ENCODE assay signal across 8 cellular contexts in genomic region chr10:92699193-92699517, GRCh38. TPM values are rescaled to one million over a fixed set of nuclear protein-coding genes. Genes with fewer than 3 reads are reported as not detected.
DNase-seq lines count a peak whose midpoint lies in the region; TF ChIP-seq lines count a peak whose summit lies in the region.

No MANE protein-coding gene starts in this region.

- no peak overlapping the region for H3K4ac ChIP-seq in neuronal stem cell (ENCODE audit: low read length)

- H3K36me3 ChIP-seq in OCI-LY7 (ENCODE audit: insufficient read depth, low read length) (no peaks in the 10 kb centered on the region), neuronal stem cell (replicated peaks in 1 of 2; ENCODE audit: control insufficient read depth in 2 of 2, insufficient read depth in 2 of 2, low read length in 2 of 2) (no peaks in the 10 kb centered on the region), Caco-2 (ENCODE audit: control insufficient read depth, insufficient read depth, low read length) (no peaks in the 10 kb centered on the region)

- H4K8ac ChIP-seq in neuronal stem cell (ENCODE audit: low read depth, low read length), result no peak overlapping the region

- H2AFZ ChIP-seq in OCI-LY7 (ENCODE audit: low read length) (no peak overlapping the region), neuronal stem cell (ENCODE audit: low read length) (peak overlapping the region; percentile 95)

- in situ Hi-C loops in KBM-7 (cut with MboI; ENCODE audit: low pct_unique_long_range_greater_than_20kb, low sequenced_read_pairs), result no loop called here

- peak overlapping the region; percentile 33 for H3K4me2 ChIP-seq in OCI-LY7 (ENCODE audit: low read length)
- no peak overlapping the region for H3K4me2 ChIP-seq in neuronal stem cell (ENCODE audit: insufficient read depth, low read length, poor library complexity, severe bottlenecking)

- DNase-seq in CD14-positive monocyte (ENCODE audit: low spot score), result no peak
- DNase-seq in OCI-LY7 (ENCODE audit: low spot score), result no peak
- no peak for DNase-seq in epithelial cell of esophagus (ENCODE audit: low read depth)
- DNase-seq in neuronal stem cell (ENCODE audit: low spot score), result no peak
- no peak for DNase-seq in KBM-7
- DNase-seq in Caco-2, result no peak
- DNase-seq in superior temporal gyrus (ENCODE audit: extremely low spot score), result no peak
- no peak for DNase-seq in HPDE6-E6E7 (ENCODE audit: extremely low spot score)

- no TSS peak for BruUV-seq in OCI-LY7 (replicated peaks; lab: Mats Ljungman, UMichigan)
- BruUV-seq in Caco-2 (replicated peaks; lab: Mats Ljungman, UMichigan), result no TSS peak

- H2BK120ac ChIP-seq in neuronal stem cell (ENCODE audit: low read depth, low read length), result no peak overlapping the region

- no peak overlapping the region for H3K27ac ChIP-seq in OCI-LY7 (ENCODE audit: low read depth, low read length, poor library complexity, severe bottlenecking)
- H3K27ac ChIP-seq in neuronal stem cell (replicated peaks; ENCODE audit: low read length), result no peak overlapping the region

- no peak overlapping the region for H2BK12ac ChIP-seq in neuronal stem cell (ENCODE audit: low read length)

- intact Hi-C loops in CD14-positive monocyte (cut with micrococcal nuclease) (loop anchor here in 1 of 2 donors (10.0 kb wide), 1 partner anchor 56 kb away; no protein-coding TSS in a partner anchor), OCI-LY7 (cut with micrococcal nuclease; ENCODE audit: unreplicated experiment) (no loop called here), Caco-2 (cut with micrococcal nuclease; ENCODE audit: unreplicated experiment) (loop anchor here (10.0 kb wide), 1 partner anchor 116 kb away; no protein-coding TSS in a partner anchor)

- H3K9me2 ChIP-seq in OCI-LY7 (ENCODE audit: insufficient read depth, low read length), result no peaks in the 10 kb centered on the region

- no peak overlapping the region for H2BK15ac ChIP-seq in neuronal stem cell (ENCODE audit: low read length)

- H3K27me3 Mint-ChIP-seq in CD14-positive monocyte (ENCODE audit: low read depth in 3 of 3) (peaks cover 2 to 15% (median 6%) of the 10 kb centered on the region in 3 donors), Caco-2 (ENCODE audit: insufficient read depth, unreplicated experiment) (no peaks in the 10 kb centered on the region)

- H3K4me3 Mint-ChIP-seq in CD14-positive monocyte (peak overlapping the region; percentile 91 to 94), Caco-2 (ENCODE audit: unreplicated experiment) (no peak overlapping the region)

- CTCF ChIA-PET in OCI-LY7 (lab: Charles Lee; ENCODE audit: unreplicated experiment) (no interaction called here), Caco-2 (lab: Charles Lee) (no interaction called here)

- peak overlapping the region in 1 of 7 donors; percentile 5 for H3K27ac Mint-ChIP-seq in CD14-positive monocyte
- H3K27ac Mint-ChIP-seq in Caco-2 (ENCODE audit: unreplicated experiment), result no peak overlapping the region

- H3K9me3 ChIP-seq in OCI-LY7 (ENCODE audit: low read length), result no peaks in the 10 kb centered on the region
- H3K9me3 ChIP-seq in neuronal stem cell (replicated peaks in 1 of 2; ENCODE audit: control insufficient read depth in 2 of 2, insufficient read depth in 1 of 2, low read depth in 1 of 2, low read length in 2 of 2), result peaks cover 0 to 4% of the 10 kb centered on the region in 2 donors
- no peaks in the 10 kb centered on the region for H3K9me3 ChIP-seq in Caco-2

- H3K23ac ChIP-seq in neuronal stem cell (ENCODE audit: low read depth, low read length, poor library complexity), result no peak overlapping the region

- H3K4me3 ChIP-seq in OCI-LY7 (ENCODE audit: low read depth, low read length, poor library complexity, severe bottlenecking) (no peak overlapping the region), epithelial cell of esophagus (ENCODE audit: low read length) (peak overlapping the region; percentile 46), neuronal stem cell (ENCODE audit: low read length in 2 of 2) (peak overlapping the region in 1 of 2 donors; percentile 43), Caco-2 (ENCODE audit: low read depth, low read length) (no peak overlapping the region)

- no peaks in the 10 kb centered on the region for H3K9me3 Mint-ChIP-seq in CD14-positive monocyte
- H3K9me3 Mint-ChIP-seq in Caco-2 (ENCODE audit: unreplicated experiment), result no peaks in the 10 kb centered on the region

- H3K14ac ChIP-seq in neuronal stem cell (ENCODE audit: low read length), result no peak overlapping the region

- H2AK5ac ChIP-seq in neuronal stem cell (ENCODE audit: low read depth, low read length), result no peak overlapping the region

- no peaks in the 10 kb centered on the region for H4K20me1 ChIP-seq in OCI-LY7 (ENCODE audit: insufficient read depth, low read length)

- no peak overlapping the region for H3K9ac ChIP-seq in neuronal stem cell (ENCODE audit: low read depth, low read length, poor library complexity)

- H4K91ac ChIP-seq in neuronal stem cell (ENCODE audit: low read depth, low read length, poor library complexity), result no peak overlapping the region

- H3K18ac ChIP-seq in neuronal stem cell (ENCODE audit: low read length), result peak overlapping the region; percentile 35

- no peaks in the 10 kb centered on the region for H3K79me2 ChIP-seq in OCI-LY7 (ENCODE audit: insufficient read depth, low read depth, low read length)

- no peak overlapping the region for H2BK5ac ChIP-seq in neuronal stem cell (ENCODE audit: low read length)

- POLR2A ChIA-PET in OCI-LY7 (lab: Charles Lee) (interaction anchor here (1.1 to 1.4 kb wide), 2 partner anchors 15 to 21 kb away, joined by 3 to 5 read pairs; no protein-coding TSS in a partner anchor), Caco-2 (lab: Charles Lee) (no interaction called here)

- H3K36me3 Mint-ChIP-seq in CD14-positive monocyte (peaks cover 21 to 22% of the 10 kb centered on the region in 2 donors), Caco-2 (ENCODE audit: insufficient read depth, unreplicated experiment) (peaks cover 6% of the 10 kb centered on the region)

- H3K27me3 ChIP-seq in neuronal stem cell (ENCODE audit: control insufficient read depth in 3 of 3, insufficient read depth in 3 of 3, low read depth in 1 of 3, low read length in 3 of 3) (peaks cover 25 to 67% (median 61%) of the 10 kb centered on the region in 3 experiments), Caco-2 (replicated peaks; ENCODE audit: control insufficient read depth, insufficient read depth, low read length) (no peaks in the 10 kb centered on the region)

- TF ChIP-seq CTCF in CD14-positive monocyte (IDR thresholded peaks at IDR 0.05), result no peak
- no peak for TF ChIP-seq CTCF in OCI-LY7 (conservative IDR thresholded peaks at IDR 0.05; ENCODE audit: low read length)
- no peak for TF ChIP-seq CTCF in epithelial cell of esophagus (IDR thresholded peaks at IDR 0.05; ENCODE audit: insufficient read depth, low read depth, low read length, missing control alignments)
- TF ChIP-seq CTCF in Caco-2 (IDR thresholded peaks at IDR 0.05; ENCODE audit: insufficient read depth in 1 of 2, low read depth in 1 of 2, low read length in 1 of 2, severe bottlenecking in 1 of 2, unreplicated experiment in 1 of 2), result no peak

- no CpG with 5 or more reads among the region's 3 CpGs for WGBS in neuronal stem cell (ENCODE audit: extremely low coverage in 2 of 2, insufficient read length in 2 of 2, insufficient replicate concordance in 1 of 2), 2 donors

- H3K79me1 ChIP-seq in neuronal stem cell (ENCODE audit: low read depth, low read length), result no peaks in the 10 kb centered on the region

- H3K4me1 ChIP-seq in OCI-LY7 (ENCODE audit: insufficient read depth, low read length, poor library complexity, severe bottlenecking), result peaks cover 28% of the 10 kb centered on the region
- peaks cover 0 to 8% of the 10 kb centered on the region in 2 donors for H3K4me1 ChIP-seq in neuronal stem cell (ENCODE audit: control insufficient read depth in 2 of 2, insufficient read depth in 1 of 2, low read depth in 1 of 2, low read length in 2 of 2)
- H3K4me1 ChIP-seq in Caco-2, result peaks cover 38% of the 10 kb centered on the region

- H3K4me1 Mint-ChIP-seq in CD14-positive monocyte (peaks cover 70% of the 10 kb centered on the region), Caco-2 (ENCODE audit: low read depth, unreplicated experiment) (peaks cover 36% of the 10 kb centered on the region)

RNA-seq across cellular contexts. Expression of gene HHEX, which starts 9.4 kb away (rescaled TPM):
- 10 to 100 TPM; 33.6 to 54.6 TPM for polyA plus RNA-seq in CD14-positive monocyte
- total RNA-seq in OCI-LY7 (2014; rRNA removed; shearing (Covaris generic)), result 2.1 and 2.8 TPM in 2 replicates
- 1.6 and 1.7 TPM in 2 replicates for total RNA-seq in OCI-LY7 (2022)
- polyA plus RNA-seq in neuronal stem cell (2013, experiment 1 of 2), result not detected
- polyA plus RNA-seq in neuronal stem cell (2013, experiment 2 of 2), result not detected
- total RNA-seq in Caco-2 (2022), result 5.8 and 6.7 TPM in 2 replicates
